In genomic region chr3:151410891-151411559, GRCh38 we compare ENCODE assay signal across 1 cellular context.
TF ChIP-seq lines count a peak whose summit lies in the region.

No MANE protein-coding gene starts in this region.

TF ChIP-seq in IMR-90, 13 proteins besides CTCF, POLR2A, EP300 and RAD21:
- TF ChIP-seq FOS (IDR thresholded peaks at IDR 0.05; ENCODE audit: low read depth, low read length) (0 out of 2 replicates have a peak, but pooled peaks have one; percentile 22), NFE2L2 (IDR thresholded peaks at IDR 0.05; ENCODE audit: low read depth, low read length) (no peak)
